ENCODE assay signal across 26 cellular contexts in genomic region chr7:106582365-106582764, GRCh38.
"Had no signal": no experiment of that assay in that cellular context is flagged by ENCODE, and none has a peak within 500 bp of the region (broad histone marks: within the 10 kb centered on the region; RNA-seq: fewer than 3 reads in every experiment).

No MANE protein-coding gene starts in this region.

- H3K27ac ChIP-seq: left lung, ovary, right atrium auricular region, right lobe of liver, tibial nerve, upper lobe of left lung, vagina had no signal

- H3K4me3 ChIP-seq: left lung, lung, mucosa of descending colon, ovary, right atrium auricular region, right lobe of liver, smooth muscle cell, tibial nerve, upper lobe of left lung, vagina had no signal

- H3K27me3 ChIP-seq: left lung, ovary, right atrium auricular region, right lobe of liver, tibial nerve, upper lobe of left lung, vagina had no signal

- H3K4me1 ChIP-seq: left lung, right atrium auricular region, right lobe of liver, tibial nerve, upper lobe of left lung, vagina had no signal

- H3K36me3 Mint-ChIP-seq: naive thymus-derived CD4-positive, alpha-beta T cell; natural killer cell treated with Interleukin-12 subunit alpha and Interleukin-12 subunit beta and Interleukin-15 and Interleukin-18, amount 100 ng/mL, for 72 hours; stimulated activated memory B cell treated with anti-CD40 and anti-IgM and Interleukin-4, amounts not matched to agents 10 μg/mL and 1 μg/mL and 100 μg/mL, for 72 hours had no signal

- FAIRE-seq: islet of Langerhans, kidney had no signal

- H3K4me1 Mint-ChIP-seq: immature natural killer cell; naive thymus-derived CD4-positive, alpha-beta T cell; stimulated activated memory B cell treated with anti-CD40 and anti-IgM and Interleukin-4, amounts not matched to agents 10 μg/mL and 1 μg/mL and 100 μg/mL, for 72 hours; stimulated activated naive CD8-positive, alpha-beta T cell treated with anti-CD3 and anti-CD28 coated beads, Interleukin-15, amount 100 ng/mL, for 72 hours had no signal

- H3K9me3 Mint-ChIP-seq: immature natural killer cell had no signal

- H3K4me3 Mint-ChIP-seq: immature natural killer cell; naive thymus-derived CD4-positive, alpha-beta T cell; natural killer cell treated with Interleukin-12 subunit alpha and Interleukin-12 subunit beta and Interleukin-15 and Interleukin-18, amount 100 ng/mL, for 72 hours; stimulated activated memory B cell treated with anti-CD40 and anti-IgM and Interleukin-4, amounts not matched to agents 10 μg/mL and 1 μg/mL and 100 μg/mL, for 72 hours; stimulated activated naive CD8-positive, alpha-beta T cell treated with anti-CD3 and anti-CD28 coated beads, Interleukin-15, amount 100 ng/mL, for 72 hours had no signal

- DNase-seq: hypothalamus; immature natural killer cell; kidney; left colon; left lung; midbrain; mucosa of descending colon; naive thymus-derived CD4-positive, alpha-beta T cell; ovary; right lobe of liver; stimulated activated CD4-positive, alpha-beta T cell treated with anti-CD3 and anti-CD28 coated beads, Interleukin-1b, Interleukin-23, amount 100 ng/mL, for 48 hours; stimulated activated CD4-positive, alpha-beta T cell treated with anti-CD3 and anti-CD28 coated beads, Interleukin-2, amount 100 ng/mL, for 48 hours; stimulated activated CD4-positive, alpha-beta T cell treated with anti-CD3 and anti-CD28 coated beads, Interleukin-4, amount 100 ng/mL, for 4 hours; stimulated activated CD8-positive, alpha-beta memory T cell treated with anti-CD3 and anti-CD28 coated beads, Interleukin-4, amount 100 ng/mL, for 48 hours; stimulated activated naive CD4-positive, alpha-beta T cell treated with Interleukin-2 at 50 U/mL for 16 hours; stimulated activated naive CD8-positive, alpha-beta T cell treated with anti-CD3 and anti-CD28 coated beads, Interleukin-15, amount 100 ng/mL, for 72 hours; substantia nigra; upper lobe of left lung had no signal

- H3K4me2 ChIP-seq: smooth muscle cell had no signal

- H3K36me3 ChIP-seq: left lung, ovary, right atrium auricular region, right lobe of liver, tibial nerve, upper lobe of left lung, vagina had no signal

- ATAC-seq: left colon; left lung; mucosa of descending colon; naive thymus-derived CD4-positive, alpha-beta T cell; natural killer cell treated with Interleukin-12 subunit alpha and Interleukin-12 subunit beta and Interleukin-15 and Interleukin-18, amount 100 ng/mL, for 72 hours; right lobe of liver; stimulated activated memory B cell treated with anti-CD40 and anti-IgM and Interleukin-4, amounts not matched to agents 10 μg/mL and 1 μg/mL and 100 μg/mL, for 72 hours; stimulated activated naive CD8-positive, alpha-beta T cell treated with anti-CD3 and anti-CD28 coated beads, Interleukin-15, amount 100 ng/mL, for 72 hours had no signal

- H3K27ac Mint-ChIP-seq: immature natural killer cell; naive thymus-derived CD4-positive, alpha-beta T cell; natural killer cell treated with Interleukin-12 subunit alpha and Interleukin-12 subunit beta and Interleukin-15 and Interleukin-18, amount 100 ng/mL, for 72 hours; stimulated activated memory B cell treated with anti-CD40 and anti-IgM and Interleukin-4, amounts not matched to agents 10 μg/mL and 1 μg/mL and 100 μg/mL, for 72 hours; stimulated activated naive CD8-positive, alpha-beta T cell treated with anti-CD3 and anti-CD28 coated beads, Interleukin-15, amount 100 ng/mL, for 72 hours had no signal

- H3K9me3 ChIP-seq: left lung, mucosa of descending colon, ovary, right atrium auricular region, right lobe of liver, tibial nerve, upper lobe of left lung, vagina had no signal
